8 cellular contexts compared by ENCODE assay signal in the genomic region with DNA sequence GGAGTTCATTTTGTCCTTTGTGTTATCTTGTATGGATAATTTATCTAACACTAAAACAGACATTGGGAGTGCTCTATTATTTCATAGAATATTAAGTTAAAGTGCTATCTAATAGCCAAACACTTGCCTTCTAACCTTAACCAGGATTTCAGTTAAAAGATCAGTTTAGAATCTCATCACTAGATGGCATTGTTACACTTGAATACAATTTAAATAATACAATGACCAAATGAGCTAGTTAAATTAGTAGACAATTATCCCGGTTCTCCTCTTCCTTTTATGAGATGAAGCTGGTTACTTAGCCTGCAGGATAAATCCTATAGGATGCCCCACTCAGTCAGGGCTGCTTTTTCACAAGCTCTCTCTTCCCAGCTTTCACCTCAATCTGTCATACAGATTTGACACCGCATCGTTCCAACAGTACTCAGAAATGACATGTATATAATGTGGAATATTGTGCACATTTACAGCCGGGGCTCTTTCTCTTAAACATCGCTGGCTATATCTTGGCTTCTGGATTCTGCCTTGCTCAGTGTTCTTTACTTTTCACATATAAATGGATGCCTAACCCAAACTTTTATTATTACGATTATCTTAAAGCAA.
DNase-seq lines count a peak whose midpoint lies in the region; ATAC-seq and TF ChIP-seq lines count a peak whose summit lies in the region.

No MANE protein-coding gene starts in this region.

- H3K27ac Mint-ChIP-seq in brain (peak overlapping the region in 3 of 5 experiments; percentile 36 to 90 (median 58)), nephron (no peak overlapping the region)

- TF ChIP-seq CTCF in brain (conservative IDR thresholded peaks at IDR 0.05) (peak; percentile 71 to 86), nephron (IDR thresholded peaks at IDR 0.05; ENCODE audit: unreplicated experiment in 3 of 3) (peak; percentile 48 to 67 (median 50))

- H3K27me3 Mint-ChIP-seq in brain (no peaks in the 10 kb centered on the region), nephron (ENCODE audit: low read depth) (no peaks in the 10 kb centered on the region)

- H3K9me3 Mint-ChIP-seq in brain (no peaks in the 10 kb centered on the region), nephron (no peaks in the 10 kb centered on the region)

- ATAC-seq in GM18909 (IDR thresholded peaks at IDR 0.05; ENCODE audit: poor library complexity, unreplicated experiment) (peak; percentile 44), GM21717 (IDR thresholded peaks at IDR 0.05; ENCODE audit: unreplicated experiment) (no peak), HG03108 (IDR thresholded peaks at IDR 0.05; ENCODE audit: unreplicated experiment) (no peak)

- H3K4me1 Mint-ChIP-seq in brain (peaks cover 15% of the 10 kb centered on the region), nephron (no peaks in the 10 kb centered on the region)

- H3K36me3 Mint-ChIP-seq in brain = no peaks in the 10 kb centered on the region
- H3K36me3 Mint-ChIP-seq in nephron (ENCODE audit: low read depth) = no peaks in the 10 kb centered on the region

- no peak overlapping the region for H3K4me3 Mint-ChIP-seq in brain
- H3K4me3 Mint-ChIP-seq in nephron = no peak overlapping the region

- DNase-seq in AG08395 (ENCODE audit: low spot score) (peak; percentile 33), NCI-H2171 treated with DMSO at 0.1 percent for 48 hours (lab: John Stamatoyannopoulos, UW) (peak; percentile 80), hepatic stellate cell (ENCODE audit: low spot score) (no peak)

Comparison
In these comparisons a context has a peak if more than half of its experiments do, and no peak if none do; other contexts are left out.
1. H3K27ac Mint-ChIP-seq: peak in brain (3 of 5); none in nephron (0 of 3).